23 cellular contexts compared by ENCODE assay signal in genomic region chr3:45983865-45984264, GRCh38. TPM values are rescaled to one million over a fixed set of nuclear protein-coding genes. Genes with fewer than 3 reads are reported as not detected.
DNase-seq lines count a peak whose midpoint lies in the region; FAIRE-seq and TF ChIP-seq lines count a peak whose summit lies in the region.
"Had no signal": no experiment of that assay in that cellular context is flagged by ENCODE, and none has a peak within 500 bp of the region (broad histone marks: within the 10 kb centered on the region; RNA-seq: fewer than 3 reads in every experiment).

No MANE protein-coding gene starts in this region.

- no peak for FAIRE-seq in GM12892 (lab: Jason Lieb, UNC)
- FAIRE-seq: GM12891 had no signal

- H3K27ac Mint-ChIP-seq in MCF 10A (ENCODE audit: low read depth, unreplicated experiment) (no peak overlapping the region), HFFc6 (no peak overlapping the region)

- H3K36me3 ChIP-seq in breast epithelium: no peaks in the 10 kb centered on the region
- no peaks in the 10 kb centered on the region for H3K36me3 ChIP-seq in prostate gland
- H3K36me3 ChIP-seq in uterus: no peaks in the 10 kb centered on the region
- H3K36me3 ChIP-seq: BE2C, neutrophil had no signal

- DNase-seq in breast epithelium (ENCODE audit: low spot score in 2 of 2) (no peak), MCF 10A (ENCODE audit: unreplicated experiment) (no peak), coronary artery (ENCODE audit: low spot score) (no peak), prostate gland (ENCODE audit: low spot score) (no peak), uterus (no peak), GM12892 (ENCODE audit: insufficient read length) (no peak), HFFc6 (no peak), GM20000 (ENCODE audit: low spot score) (no peak)
- DNase-seq: 8988T; activated CD8-positive, alpha-beta memory T cell treated with anti-CD3 and anti-CD28 coated beads for 24 hours; BE2C; DMS 273 treated with DMSO at 0.1 percent for 48 hours; Kasumi-1; mucosa of descending colon; NCI-H1105 treated with DMSO at 0.1 percent for 48 hours; NCI-H526 treated with DMSO at 0.1 percent for 48 hours; right lobe of liver; stimulated activated CD4-positive, alpha-beta T cell treated with anti-CD3 and anti-CD28 coated beads, Interleukin-2, amount 100 ng/mL, for 24 hours had no signal

- H3K4me3 Mint-ChIP-seq in MCF 10A (ENCODE audit: unreplicated experiment) (no peak overlapping the region), HFFc6 (no peak overlapping the region)

- no TSS peak for BruUV-seq in MCF 10A (replicated peaks; lab: Mats Ljungman, UMichigan)

- H3K36me3 Mint-ChIP-seq in MCF 10A (ENCODE audit: insufficient read depth, unreplicated experiment) (peaks cover 46% of the 10 kb centered on the region), HFFc6 (ENCODE audit: low read depth) (peaks cover 21% of the 10 kb centered on the region)

- TF ChIP-seq POLR2A in breast epithelium (IDR thresholded peaks at IDR 0.05) (no peak), prostate gland (IDR thresholded peaks at IDR 0.05) (no peak), uterus (IDR thresholded peaks at IDR 0.05) (no peak), GM12892 (IDR thresholded peaks at IDR 0.05; ENCODE audit: low read depth, low read length) (no peak)

- no peak for TF ChIP-seq CTCF in breast epithelium (IDR thresholded peaks at IDR 0.05)
- no peak for TF ChIP-seq CTCF in MCF 10A (IDR thresholded peaks at IDR 0.05; ENCODE audit: unreplicated experiment)
- no peak for TF ChIP-seq CTCF in coronary artery (IDR thresholded peaks at IDR 0.05)
- TF ChIP-seq CTCF in prostate gland (IDR thresholded peaks at IDR 0.05): no peak
- no peak for TF ChIP-seq CTCF in uterus (IDR thresholded peaks at IDR 0.05)
- no peak for TF ChIP-seq CTCF in HFFc6 (IDR thresholded peaks at IDR 0.05)
- no peak for TF ChIP-seq CTCF in GM20000 (IDR thresholded peaks at IDR 0.05; ENCODE audit: extremely low read depth, missing control alignments)

- H3K27ac ChIP-seq in breast epithelium (peak overlapping the region; percentile 81), coronary artery (peak overlapping the region; percentile 83 to 96), prostate gland (peak overlapping the region; percentile 83 to 86), uterus (peak overlapping the region; percentile 72 to 96)
- H3K27ac ChIP-seq: neutrophil had no signal

- POLR2A ChIA-PET in MCF 10A (lab: Yijun Ruan, JAX): interaction anchor here (0.9 kb wide), 1 partner anchor 10 kb away, joined by 3 read pairs; no protein-coding TSS in a partner anchor

- CTCF ChIA-PET in MCF 10A (lab: Yijun Ruan, JAX): interaction anchor here (0.5 to 1.4 kb wide), 2 partner anchors 45 to 81 kb away, joined by 3 read pairs; no protein-coding TSS in a partner anchor

- H3K4me1 Mint-ChIP-seq in MCF 10A (ENCODE audit: insufficient read depth, unreplicated experiment) (peaks cover 26% of the 10 kb centered on the region), HFFc6 (ENCODE audit: low read depth) (peaks cover 64% of the 10 kb centered on the region)

- no peak overlapping the region for H3K4me3 ChIP-seq in breast epithelium
- H3K4me3 ChIP-seq in coronary artery: no peak overlapping the region
- no peak overlapping the region for H3K4me3 ChIP-seq in prostate gland
- H3K4me3 ChIP-seq in uterus: no peak overlapping the region
- H3K4me3 ChIP-seq: mucosa of descending colon, right lobe of liver had no signal

- H3K27me3 Mint-ChIP-seq in MCF 10A (ENCODE audit: insufficient read depth, unreplicated experiment) (no peaks in the 10 kb centered on the region), HFFc6 (ENCODE audit: insufficient read depth) (peaks cover 3% of the 10 kb centered on the region; the same call in 1 of the 2 replicates)

- H3K9me3 ChIP-seq in breast epithelium (no peaks in the 10 kb centered on the region), prostate gland (no peaks in the 10 kb centered on the region), uterus (no peaks in the 10 kb centered on the region)
- H3K9me3 ChIP-seq: BE2C, mucosa of descending colon, neutrophil, right lobe of liver had no signal

- H3K9me3 Mint-ChIP-seq in MCF 10A (ENCODE audit: unreplicated experiment) (no peaks in the 10 kb centered on the region), HFFc6 (no peaks in the 10 kb centered on the region)

- WGBS in prostate gland: 45% methylated on average over 3 of the region's 3 CpGs

- H3K4me1 ChIP-seq in breast epithelium (peaks cover 16 to 48% of the 10 kb centered on the region in 2 donors), prostate gland (replicated peaks) (peaks cover 36% of the 10 kb centered on the region), uterus (peaks cover 36 to 41% of the 10 kb centered on the region in 2 donors)
- H3K4me1 ChIP-seq: BE2C had no signal

- H3K27me3 ChIP-seq in breast epithelium (no peaks in the 10 kb centered on the region), prostate gland (replicated peaks; ENCODE audit: insufficient read depth) (no peaks in the 10 kb centered on the region), uterus (no peaks in the 10 kb centered on the region)
- H3K27me3 ChIP-seq: BE2C, right lobe of liver had no signal

- intact Hi-C loops in breast epithelium (cut with DNase I; ENCODE audit: low total_unique reads): no loop called here
- intact Hi-C loops in MCF 10A (cut with micrococcal nuclease): no loop called here
- intact Hi-C loops in prostate gland (cut with DNase I): no loop called here
- intact Hi-C loops in uterus (cut with DNase I; ENCODE audit: low total_unique reads): no loop called here

RNA-seq across cellular contexts. Expression of gene FYCO1, which starts 11.8 kb away (rescaled TPM):
- total RNA-seq in breast epithelium (10 to 100 TPM; 40.7 to 48.2 (median 44.6) TPM), MCF 10A (2022) (17.0 and 18.4 TPM in 2 replicates), prostate gland (10 to 100 TPM; 33.1 to 56.7 TPM), uterus (10 to 100 TPM; 16.5 to 74.4 (median 27.8) TPM)
- 4.5 TPM for polyA plus RNA-seq in GM12892 (2012; ENCODE audit: missing spikeins)
- 10 to 100 TPM; 20.8 to 30.7 (median 27.2) TPM for total RNA-seq in HFFc6 (2021; fragmentation: NEBNext Ultra II Directional; extraction: Animal tissue kit (Norgen Biotek cat#: 25700))

RNA-seq across cellular contexts. Expression of gene CXCR6, which starts 40.6 kb away (rescaled TPM):
- 1 to 10 TPM in 2 of 3 donors, under 1 TPM in 1; 0.64 to 4.5 (median 4.3) TPM for total RNA-seq in breast epithelium
- total RNA-seq in MCF 10A (2022): not detected in 2 replicates
- total RNA-seq in prostate gland: 1 to 10 TPM in 1 of 2 donors, under 1 TPM in 1; 0.96 to 1.2 TPM
- 1 to 10 TPM in 1 of 4 donors, under 1 TPM in 2, not detected in 1; 0.48 to 8.7 (median 0.76) TPM for total RNA-seq in uterus
- 0.23 TPM for polyA plus RNA-seq in GM12892 (2012; ENCODE audit: missing spikeins)
- total RNA-seq in HFFc6 (2021; fragmentation: NEBNext Ultra II Directional; extraction: Animal tissue kit (Norgen Biotek cat#: 25700)): not detected
- total RNA-seq: OCI-LY7 had no signal

RNA-seq across cellular contexts. Expression of gene XCR1, which starts 43.4 kb away (rescaled TPM):
- total RNA-seq in breast epithelium: under 1 TPM; under 0.01 TPM
- not detected in 2 replicates for total RNA-seq in MCF 10A (2022)
- not detected for total RNA-seq in prostate gland
- total RNA-seq in uterus: under 1 TPM in 2 of 4 donors, not detected in 2; 0.07 to 0.15 TPM
- 0.04 TPM for polyA plus RNA-seq in GM12892 (2012; ENCODE audit: missing spikeins)
- total RNA-seq in HFFc6 (2021; fragmentation: NEBNext Ultra II Directional; extraction: Animal tissue kit (Norgen Biotek cat#: 25700)): not detected
- total RNA-seq: fibroblast of villous mesenchyme; OCI-LY7; T-helper 2 cell treated with Interferon-gamma antibody and Interleukin-4, amounts not matched to agents 100 ng/mL and 5 ng/mL, for 36 hours had no signal
